In the genomic region with DNA sequence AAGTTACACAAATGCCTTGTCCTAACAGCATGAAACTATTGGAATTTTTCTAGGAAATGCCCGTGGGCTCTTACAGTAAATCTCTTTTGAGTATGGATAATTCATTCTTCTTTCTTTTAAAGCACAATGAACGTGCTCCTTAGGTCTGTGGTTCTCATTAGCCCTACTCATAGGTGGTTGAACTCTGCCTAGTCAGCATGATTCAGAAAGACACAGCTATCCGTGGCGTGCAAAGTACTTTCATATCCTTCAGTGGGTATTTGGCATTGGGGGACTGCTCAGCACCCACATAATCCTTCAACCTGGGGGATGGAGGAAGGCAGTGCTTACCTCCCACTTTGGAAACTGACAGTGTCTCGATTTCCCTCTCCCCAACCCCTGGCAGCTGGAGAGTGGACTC, we compare ENCODE assay signal across 28 cellular contexts.
"Had no signal": no experiment of that assay in that cellular context is flagged by ENCODE, and none has a peak within 500 bp of the region (broad histone marks: within the 10 kb centered on the region; RNA-seq: fewer than 3 reads in every experiment).

No MANE protein-coding gene starts in this region.

- H3K36me3 ChIP-seq: esophagus squamous epithelium, heart right ventricle, lower lobe of right lung, pancreas, suprapubic skin, transverse colon, upper lobe of right lung, uterus had no signal

- H3K4me1 ChIP-seq: esophagus squamous epithelium, lower lobe of right lung, pancreas, suprapubic skin, upper lobe of right lung, uterus had no signal

- H3K4me2 ChIP-seq: smooth muscle cell had no signal

- H3K36me3 Mint-ChIP-seq: immature natural killer cell; naive thymus-derived CD8-positive, alpha-beta T cell had no signal

- H3K9me3 ChIP-seq: esophagus squamous epithelium, heart right ventricle, lower lobe of right lung, pancreas, suprapubic skin, transverse colon, upper lobe of right lung, uterus had no signal

- H3K27ac Mint-ChIP-seq: effector memory CD8-positive, alpha-beta T cell; immature natural killer cell; nephron progenitor cell; stimulated activated naive CD8-positive, alpha-beta T cell treated with anti-CD3 and anti-CD28 coated beads, Interleukin-15, amount 100 ng/mL, for 72 hours had no signal

- H3K4me1 Mint-ChIP-seq: immature natural killer cell; naive thymus-derived CD8-positive, alpha-beta T cell; stimulated activated naive CD8-positive, alpha-beta T cell treated with anti-CD3 and anti-CD28 coated beads, Interleukin-15, amount 100 ng/mL, for 72 hours had no signal

- H3K4me3 ChIP-seq: esophagus squamous epithelium, heart right ventricle, lower lobe of right lung, pancreas, smooth muscle cell, suprapubic skin, transverse colon, upper lobe of right lung, uterus had no signal

- DNase-seq: cortex of kidney; effector memory CD8-positive, alpha-beta T cell; erythroblast; esophagus squamous epithelium; foreskin melanocyte; heart right ventricle; hypothalamus; immature natural killer cell; islet precursor cell; kidney glomerular epithelial cell; left colon; left ventricle myocardium superior; lower lobe of right lung; naive thymus-derived CD8-positive, alpha-beta T cell; nephron progenitor cell; pancreas; stimulated activated CD4-positive, alpha-beta T cell treated with anti-CD3 and anti-CD28 coated beads, Interleukin-12 subunit alpha, Interleukin-12 subunit beta, amount 100 ng/mL, for 4 hours; stimulated activated CD4-positive, alpha-beta T cell treated with anti-CD3 and anti-CD28 coated beads, Interleukin-1b, Interleukin-23, amount 100 ng/mL, for 48 hours; stimulated activated CD4-positive, alpha-beta T cell treated with anti-CD3 and anti-CD28 coated beads, Interleukin-4, amount 100 ng/mL, for 1 hour; stimulated activated CD8-positive, alpha-beta memory T cell treated with anti-CD3 and anti-CD28 coated beads, Interleukin-4, amount 100 ng/mL, for 48 hours; stimulated activated naive CD4-positive, alpha-beta T cell; stimulated activated naive CD8-positive, alpha-beta T cell treated with anti-CD3 and anti-CD28 coated beads, Interleukin-15, amount 100 ng/mL, for 72 hours; transverse colon; upper lobe of right lung; uterus had no signal

- H3K27ac ChIP-seq: esophagus squamous epithelium, heart right ventricle, lower lobe of right lung, pancreas, suprapubic skin, transverse colon, upper lobe of right lung, uterus had no signal

- ATAC-seq: effector memory CD8-positive, alpha-beta T cell; heart right ventricle; left colon; left ventricle myocardium superior; lower lobe of right lung; naive thymus-derived CD8-positive, alpha-beta T cell; pancreas; sciatic nerve; stimulated activated naive CD8-positive, alpha-beta T cell treated with anti-CD3 and anti-CD28 coated beads, Interleukin-15, amount 100 ng/mL, for 72 hours; upper lobe of right lung had no signal

- H3K4me3 Mint-ChIP-seq: effector memory CD8-positive, alpha-beta T cell; immature natural killer cell; naive thymus-derived CD8-positive, alpha-beta T cell; nephron progenitor cell; stimulated activated naive CD8-positive, alpha-beta T cell treated with anti-CD3 and anti-CD28 coated beads, Interleukin-15, amount 100 ng/mL, for 72 hours had no signal

- H3K27me3 ChIP-seq: esophagus squamous epithelium, heart right ventricle, pancreas, suprapubic skin, transverse colon, upper lobe of right lung, uterus had no signal

- H3K27me3 Mint-ChIP-seq: naive thymus-derived CD8-positive, alpha-beta T cell; stimulated activated naive CD8-positive, alpha-beta T cell treated with anti-CD3 and anti-CD28 coated beads, Interleukin-15, amount 100 ng/mL, for 72 hours had no signal

- H3K9me3 Mint-ChIP-seq: naive thymus-derived CD8-positive, alpha-beta T cell; nephron progenitor cell; stimulated activated naive CD8-positive, alpha-beta T cell treated with anti-CD3 and anti-CD28 coated beads, Interleukin-15, amount 100 ng/mL, for 72 hours had no signal
